10 cellular contexts compared by ENCODE assay signal in genomic region chr17:73271078-73271477, GRCh38.
A peak's percentile ranks its signal among the peaks of the same experiment; 100 is the strongest.
DNase-seq lines count a peak whose midpoint lies in the region; ATAC-seq and TF ChIP-seq lines count a peak whose summit lies in the region.
"Had no signal": no experiment of that assay in that cellular context is flagged by ENCODE, and none has a peak within 500 bp of the region (broad histone marks: within the 10 kb centered on the region; RNA-seq: fewer than 3 reads in every experiment).

No MANE protein-coding gene starts in this region.

- no peaks in the 10 kb centered on the region for H3F3A ChIP-seq in OCI-LY1 (ENCODE audit: insufficient read depth, low read length)

- H3K4me3 ChIP-seq in OCI-LY1 (ENCODE audit: low read depth, low read length, poor library complexity, severe bottlenecking), result no peak overlapping the region

- TF ChIP-seq CTCF in GM10266 (IDR thresholded peaks at IDR 0.05; ENCODE audit: control insufficient read depth, insufficient read depth, low read depth, missing control alignments), result no peak
- TF ChIP-seq CTCF in OCI-LY1 (IDR thresholded peaks at IDR 0.05; ENCODE audit: low read length), result no peak

- H3K27me3 ChIP-seq in OCI-LY1 (ENCODE audit: insufficient read depth, low read length), result no peaks in the 10 kb centered on the region

- H3K9me2 ChIP-seq in OCI-LY1 (ENCODE audit: low read depth, low read length), result no peaks in the 10 kb centered on the region

- no peak overlapping the region for H3K27ac ChIP-seq in OCI-LY1 (ENCODE audit: low read depth, low read length, poor library complexity, severe bottlenecking)

- H3K79me2 ChIP-seq in OCI-LY1 (ENCODE audit: insufficient read depth, low read length), result no peaks in the 10 kb centered on the region

- no peak overlapping the region for H3K9ac ChIP-seq in OCI-LY1 (ENCODE audit: low read length)

- ATAC-seq in GM19463 (IDR thresholded peaks at IDR 0.05; ENCODE audit: unreplicated experiment) (peak; percentile 97), HG03103 (IDR thresholded peaks at IDR 0.05; ENCODE audit: low read depth, unreplicated experiment) (peak; percentile 97)
- ATAC-seq: activated naive CD8-positive, alpha-beta T cell treated with anti-CD3 and anti-CD28 coated beads, Interleukin-2, amount 50 U/mL, for 24 hours; SK-N-SH treated with all-trans-retinoic acid at 6 μM for 48 hours had no signal

- H4K20me1 ChIP-seq in OCI-LY1 (ENCODE audit: insufficient read depth, low read length), result no peaks in the 10 kb centered on the region

- H3K4me1 ChIP-seq in OCI-LY1 (ENCODE audit: insufficient read depth, low read length, severe bottlenecking), result no peaks in the 10 kb centered on the region

- H3K9me3 ChIP-seq in OCI-LY1 (ENCODE audit: low read length), result no peaks in the 10 kb centered on the region

- H3K4me2 ChIP-seq in OCI-LY1 (ENCODE audit: low read length), result peak overlapping the region; percentile 3; the same call in 1 of the 2 replicates

- H2AFZ ChIP-seq in OCI-LY1 (ENCODE audit: low read length), result no peak overlapping the region

- DNase-seq in GM10266 (ENCODE audit: extremely low spot score) (peak; percentile 78), RKO (ENCODE audit: low spot score) (no peak), midbrain (lab: John Stamatoyannopoulos, UW) (no peak), NCI-H82 treated with DMSO at 0.1 percent for 48 hours (lab: John Stamatoyannopoulos, UW; ENCODE audit: unreplicated experiment) (no peak), DMS 273 (lab: John Stamatoyannopoulos, UW; ENCODE audit: unreplicated experiment) (no peak)
- DNase-seq: activated naive CD8-positive, alpha-beta T cell treated with anti-CD3 and anti-CD28 coated beads, Interleukin-2, amount 50 U/mL, for 24 hours had no signal

- H3K36me3 ChIP-seq in OCI-LY1 (ENCODE audit: insufficient read depth, low read length), result no peaks in the 10 kb centered on the region
